Comparison of ENCODE assay signal across 21 cellular contexts in genomic region chr20:34491226-34491931, GRCh38. TPM values are rescaled to one million over a fixed set of nuclear protein-coding genes. Genes with fewer than 3 reads are reported as not detected.
DNase-seq lines count a peak whose midpoint lies in the region; ATAC-seq, FAIRE-seq and TF ChIP-seq lines count a peak whose summit lies in the region.
"Had no signal": no experiment of that assay in that cellular context is flagged by ENCODE, and none has a peak within 500 bp of the region (broad histone marks: within the 10 kb centered on the region; RNA-seq: fewer than 3 reads in every experiment).

No MANE protein-coding gene starts in this region.

- in situ Hi-C loops in GM13977 (cut with MboI; ENCODE audit: low pct_unique_long_range_greater_than_20kb, low sequenced_read_pairs, unreplicated experiment): no loop called here

- H3K9ac ChIP-seq in MM.1S (ENCODE audit: low read length): no peak overlapping the region

- H3K27ac ChIP-seq in neutrophil (peak overlapping the region; percentile 43), MM.1S (ENCODE audit: low read length) (no peak overlapping the region)
- H3K27ac ChIP-seq: SK-N-MC had no signal

- H3K4me3 ChIP-seq in NB4 (ENCODE audit: low read depth, low read length): no peak overlapping the region
- H3K4me3 ChIP-seq in neutrophil (ENCODE audit: low read depth in 1 of 2, low read length in 1 of 2): no peak overlapping the region
- no peak overlapping the region for H3K4me3 ChIP-seq in MM.1S (ENCODE audit: low read length)
- H3K4me3 ChIP-seq: MG63, SK-N-MC had no signal

- H3K27me3 ChIP-seq in neutrophil (no peaks in the 10 kb centered on the region), MM.1S (replicated peaks; ENCODE audit: insufficient read depth, low read length) (no peaks in the 10 kb centered on the region)
- H3K27me3 ChIP-seq: MG63 had no signal

- no peak for TF ChIP-seq POLR2A in NB4 (IDR thresholded peaks at IDR 0.05; ENCODE audit: extremely low read depth, insufficient read length)

- H3K36me3 ChIP-seq in neutrophil (peaks cover 82% of the 10 kb centered on the region), MM.1S (replicated peaks; ENCODE audit: insufficient read depth, low read length) (peaks cover 18% of the 10 kb centered on the region)

- no peaks in the 10 kb centered on the region for H3K9me3 Mint-ChIP-seq in activated CD4-positive, alpha-beta T cell treated with anti-CD3 and anti-CD28 coated beads for 36 hours (ENCODE audit: low read depth)
- H3K9me3 Mint-ChIP-seq in activated CD4-positive, alpha-beta T cell treated with anti-CD3 and anti-CD28 coated beads, Interleukin-2, amount 10 ng/mL, durations not matched to agents 24 days and 14 days: no peaks in the 10 kb centered on the region

- H3K4me3 Mint-ChIP-seq in activated CD4-positive, alpha-beta T cell treated with anti-CD3 and anti-CD28 coated beads for 36 hours: no peak overlapping the region
- no peak overlapping the region for H3K4me3 Mint-ChIP-seq in activated CD4-positive, alpha-beta T cell treated with anti-CD3 and anti-CD28 coated beads, Interleukin-2, amount 10 ng/mL, durations not matched to agents 24 days and 14 days

- no peak overlapping the region for H3K4me2 ChIP-seq in MM.1S (ENCODE audit: low read depth, low read length)

- intact Hi-C loops in activated CD4-positive, alpha-beta T cell treated with anti-CD3 and anti-CD28 coated beads for 36 hours (cut with DNase I, micrococcal nuclease): no loop called here
- intact Hi-C loops in activated CD4-positive, alpha-beta T cell treated with anti-CD3 and anti-CD28 coated beads, Interleukin-2, amount 10 ng/mL, durations not matched to agents 24 days and 14 days (cut with micrococcal nuclease): no loop called here

- H3F3A ChIP-seq in MM.1S (ENCODE audit: insufficient read depth, low read length): no peaks in the 10 kb centered on the region

- CTCF ChIA-PET in activated CD4-positive, alpha-beta T cell treated with anti-CD3 and anti-CD28 coated beads for 36 hours (lab: Charles Lee): interaction anchor here (1.0 to 2.7 kb wide), 4 partner anchors 14 to 179 kb away, joined by 3 to 12 read pairs (median 4); no protein-coding TSS in a partner anchor

- H3K27ac Mint-ChIP-seq in activated CD4-positive, alpha-beta T cell treated with anti-CD3 and anti-CD28 coated beads for 36 hours: no peak overlapping the region
- H3K27ac Mint-ChIP-seq in activated CD4-positive, alpha-beta T cell treated with anti-CD3 and anti-CD28 coated beads, Interleukin-2, amount 10 ng/mL, durations not matched to agents 24 days and 14 days: no peak overlapping the region

- peaks cover 44% of the 10 kb centered on the region for H3K36me3 Mint-ChIP-seq in activated CD4-positive, alpha-beta T cell treated with anti-CD3 and anti-CD28 coated beads for 36 hours (ENCODE audit: low read depth)
- peaks cover 55% of the 10 kb centered on the region for H3K36me3 Mint-ChIP-seq in activated CD4-positive, alpha-beta T cell treated with anti-CD3 and anti-CD28 coated beads, Interleukin-2, amount 10 ng/mL, durations not matched to agents 24 days and 14 days (ENCODE audit: low read depth)

- peaks cover 3% of the 10 kb centered on the region for H3K4me1 Mint-ChIP-seq in activated CD4-positive, alpha-beta T cell treated with anti-CD3 and anti-CD28 coated beads for 36 hours
- H3K4me1 Mint-ChIP-seq in activated CD4-positive, alpha-beta T cell treated with anti-CD3 and anti-CD28 coated beads, Interleukin-2, amount 10 ng/mL, durations not matched to agents 24 days and 14 days: no peaks in the 10 kb centered on the region

- H3K4me1 ChIP-seq in neutrophil (ENCODE audit: control insufficient read depth in 1 of 2, insufficient read depth in 1 of 2, low read depth in 1 of 2, low read length in 1 of 2) (peaks cover 6 to 10% of the 10 kb centered on the region in 2 experiments), MM.1S (ENCODE audit: low read length) (no peaks in the 10 kb centered on the region)

- no peaks in the 10 kb centered on the region for H3K9me3 ChIP-seq in neutrophil
- H3K9me3 ChIP-seq in MM.1S (replicated peaks; ENCODE audit: insufficient read depth, low read length): no peaks in the 10 kb centered on the region
- H3K9me3 ChIP-seq: MG63 had no signal

- no peaks in the 10 kb centered on the region for H4K20me1 ChIP-seq in MM.1S (ENCODE audit: insufficient read depth, low read length)

- no peaks in the 10 kb centered on the region for H3K27me3 Mint-ChIP-seq in activated CD4-positive, alpha-beta T cell treated with anti-CD3 and anti-CD28 coated beads for 36 hours
- H3K27me3 Mint-ChIP-seq in activated CD4-positive, alpha-beta T cell treated with anti-CD3 and anti-CD28 coated beads, Interleukin-2, amount 10 ng/mL, durations not matched to agents 24 days and 14 days: no peaks in the 10 kb centered on the region

- POLR2A ChIA-PET in activated CD4-positive, alpha-beta T cell treated with anti-CD3 and anti-CD28 coated beads for 36 hours (lab: Charles Lee): no interaction called here

- no peak for DNase-seq in activated CD4-positive, alpha-beta T cell treated with anti-CD3 and anti-CD28 coated beads for 36 hours
- DNase-seq in activated CD4-positive, alpha-beta T cell treated with anti-CD3 and anti-CD28 coated beads, Interleukin-2, amount 10 ng/mL, durations not matched to agents 24 days and 14 days: no peak
- DNase-seq in NB4 (ENCODE audit: low read depth) (peak; percentile 43), GM13977 (ENCODE audit: low spot score) (no peak), GDM1 (lab: John Stamatoyannopoulos, UW) (no peak), MM.1S (no peak)
- DNase-seq: 8988T, C1 segment of cervical spinal cord, GF-D8, MG63, NCI-H1417, NCI-H187, NCI-H446, NCI-H526, SW 1271 had no signal

- TF ChIP-seq CTCF in NB4 (IDR thresholded peaks at IDR 0.05; ENCODE audit: low read depth, low read length) (no peak), neutrophil (IDR thresholded peaks at IDR 0.05) (no peak), GM13977 (IDR thresholded peaks at IDR 0.05; ENCODE audit: extremely low read depth, insufficient read depth, missing control alignments) (no peak), MM.1S (IDR thresholded peaks at IDR 0.05; ENCODE audit: low read length) (no peak)

- H2AFZ ChIP-seq in MM.1S (ENCODE audit: low read length): no peak overlapping the region

- peak; percentile 39 for ATAC-seq in activated CD4-positive, alpha-beta T cell treated with anti-CD3 and anti-CD28 coated beads for 36 hours
- ATAC-seq: Right ventricle myocardium inferior had no signal

- no peaks in the 10 kb centered on the region for H3K9me2 ChIP-seq in MM.1S (replicated peaks; ENCODE audit: insufficient read depth, low read length)

- FAIRE-seq in G401.6 (lab: Jason Lieb, UNC): peak; percentile 15
- FAIRE-seq: GM19239, H1 had no signal

- H3K79me2 ChIP-seq in MM.1S (ENCODE audit: low read length): no peaks in the 10 kb centered on the region

RNA-seq across cellular contexts. Expression of gene DYNLRB1, which starts 24.8 kb away (rescaled TPM):
- 100 to 1,000 TPM in 1 of 2 experiments, 10 to 100 TPM in 1; 83.5 to 122 TPM for total RNA-seq in activated CD4-positive, alpha-beta T cell treated with anti-CD3 and anti-CD28 coated beads for 36 hours
- total RNA-seq in activated CD4-positive, alpha-beta T cell treated with anti-CD3 and anti-CD28 coated beads, Interleukin-2, amount 10 ng/mL, durations not matched to agents 24 days and 14 days: 96.5 and 98.9 TPM in 2 replicates
